In the genomic region with DNA sequence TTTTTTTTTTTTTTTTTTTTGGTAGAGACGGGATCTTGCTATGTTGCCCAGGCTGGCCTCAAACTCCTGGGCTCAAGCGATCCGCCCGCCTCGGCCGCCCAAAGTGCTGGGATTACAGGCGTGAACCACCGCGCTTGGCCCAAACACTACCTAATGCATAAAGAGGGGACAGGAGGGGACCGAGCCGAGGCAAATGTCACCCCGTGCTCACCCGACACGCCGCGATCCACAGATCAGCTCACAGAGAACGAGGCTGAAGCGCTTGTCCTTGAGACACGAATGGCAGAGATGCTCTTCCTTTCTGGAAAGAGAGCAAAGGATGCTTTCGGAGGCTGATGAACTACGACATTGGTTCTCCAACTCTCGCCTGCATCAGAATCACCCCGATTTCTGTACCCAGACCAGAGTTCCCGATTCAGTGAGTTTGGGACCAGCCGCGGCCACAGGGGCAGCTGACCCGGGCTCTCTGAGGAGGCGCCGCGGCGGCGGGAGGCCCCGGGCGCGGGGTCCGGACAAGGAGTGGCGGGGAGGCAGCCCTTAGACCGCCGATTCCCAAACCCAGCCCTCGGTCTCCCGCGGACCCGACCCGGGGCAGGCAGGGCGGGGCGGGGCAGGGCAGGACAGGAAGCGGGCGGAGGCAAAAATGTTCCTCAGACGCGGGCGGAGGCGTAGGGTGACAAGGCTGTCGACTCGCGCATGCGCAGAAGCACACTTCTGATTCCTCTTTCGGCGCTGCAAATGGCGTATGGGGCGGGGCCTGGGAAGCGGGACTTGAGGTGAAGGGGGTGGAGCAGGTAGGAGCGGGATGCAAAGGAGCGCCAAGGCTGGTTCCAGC, we compare ENCODE assay signal across 8 cellular contexts. TPM values are rescaled to one million over a fixed set of nuclear protein-coding genes. Genes with fewer than 3 reads are reported as not detected.
DNase-seq lines count a peak whose midpoint lies in the region; ATAC-seq and TF ChIP-seq lines count a peak whose summit lies in the region.

A gene (minus strand): TSS at position 700 of the 835 bp plus-strand sequence. CDS start 4,719 bp downstream, outside the sequence.

- H3K4me1 Mint-ChIP-seq in activated T-helper 2 cell treated with anti-CD3 and anti-CD28 coated beads, Interferon-gamma antibody, Interleukin-2, Interleukin-4, amounts not matched to agents 10 μg/mL and 5 μg/mL and 100 μg/mL, durations not matched to agents 14 hours and 24 hours and 36 hours (ENCODE audit: low read depth), result peaks cover 12% of the 10 kb centered on the region
- peaks cover 19% of the 10 kb centered on the region in 2 donors for H3K4me1 Mint-ChIP-seq in natural killer cell treated with Interleukin-12 subunit alpha and Interleukin-12 subunit beta and Interleukin-15 and Interleukin-18, amount 100 ng/mL, for 72 hours (ENCODE audit: low read depth in 2 of 2)

- H3K27ac ChIP-seq in DND-41 (ENCODE audit: low read length) (peak within 1 kb of the TSS; percentile 88), GM23248 (peak within 1 kb of the TSS; percentile 93), Karpas-422 (ENCODE audit: low read length) (peak within 1 kb of the TSS; percentile 62)

- H3K27me3 Mint-ChIP-seq in activated T-helper 2 cell treated with anti-CD3 and anti-CD28 coated beads, Interferon-gamma antibody, Interleukin-2, Interleukin-4, amounts not matched to agents 10 μg/mL and 5 μg/mL and 100 μg/mL, durations not matched to agents 14 hours and 24 hours and 36 hours (ENCODE audit: low read depth), result no peaks in the 10 kb centered on the region
- H3K27me3 Mint-ChIP-seq in natural killer cell treated with Interleukin-12 subunit alpha and Interleukin-12 subunit beta and Interleukin-15 and Interleukin-18, amount 100 ng/mL, for 72 hours, result no peaks in the 10 kb centered on the region

- intact Hi-C loops in activated T-helper 2 cell treated with anti-CD3 and anti-CD28 coated beads, Interferon-gamma antibody, Interleukin-2, Interleukin-4, amounts not matched to agents 10 μg/mL and 5 μg/mL and 100 μg/mL, durations not matched to agents 14 hours and 24 hours and 36 hours (cut with micrococcal nuclease), result loop anchor here (1.0 kb wide), 4 partner anchors 15 to 459 kb away; a partner anchor contains a TSS

- H3K9me3 Mint-ChIP-seq in activated T-helper 2 cell treated with anti-CD3 and anti-CD28 coated beads, Interferon-gamma antibody, Interleukin-2, Interleukin-4, amounts not matched to agents 10 μg/mL and 5 μg/mL and 100 μg/mL, durations not matched to agents 14 hours and 24 hours and 36 hours, result peaks cover 37% of the 10 kb centered on the region
- H3K9me3 Mint-ChIP-seq in natural killer cell treated with Interleukin-12 subunit alpha and Interleukin-12 subunit beta and Interleukin-15 and Interleukin-18, amount 100 ng/mL, for 72 hours, result no peaks in the 10 kb centered on the region

- peaks cover 18% of the 10 kb centered on the region for H3K36me3 Mint-ChIP-seq in activated T-helper 2 cell treated with anti-CD3 and anti-CD28 coated beads, Interferon-gamma antibody, Interleukin-2, Interleukin-4, amounts not matched to agents 10 μg/mL and 5 μg/mL and 100 μg/mL, durations not matched to agents 14 hours and 24 hours and 36 hours (ENCODE audit: low read depth)
- H3K36me3 Mint-ChIP-seq in natural killer cell treated with Interleukin-12 subunit alpha and Interleukin-12 subunit beta and Interleukin-15 and Interleukin-18, amount 100 ng/mL, for 72 hours, result peaks cover 8% of the 10 kb centered on the region

- H3K4me2 ChIP-seq in DND-41 (ENCODE audit: insufficient read depth, low read length) (peak within 1 kb of the TSS; percentile 69), GM23248 (ENCODE audit: unreplicated experiment) (peak within 1 kb of the TSS; percentile 84), Karpas-422 (ENCODE audit: low read depth, low read length, poor library complexity, severe bottlenecking) (peak within 1 kb of the TSS; percentile 80)

- peak within 1 kb of the TSS; percentile 87 for H3K9ac ChIP-seq in DND-41 (ENCODE audit: low read depth, low read length)
- peak within 1 kb of the TSS; percentile 94 for H3K9ac ChIP-seq in GM23248
- peak within 1 kb of the TSS; percentile 84 for H3K9ac ChIP-seq in Karpas-422 (ENCODE audit: low read length)

- H3K27me3 ChIP-seq in DND-41 (ENCODE audit: insufficient read depth, low read length, poor library complexity) (no peaks in the 10 kb centered on the region), GM23248 (replicated peaks; ENCODE audit: insufficient read depth) (no peaks in the 10 kb centered on the region), Karpas-422 (ENCODE audit: low read length) (no peaks in the 10 kb centered on the region)

- H3K79me2 ChIP-seq in DND-41 (ENCODE audit: insufficient read depth, low read length) (peaks cover 24% of the 10 kb centered on the region), GM23248 (ENCODE audit: insufficient read depth) (peaks cover 38% of the 10 kb centered on the region), Karpas-422 (ENCODE audit: low read length) (peaks cover 24% of the 10 kb centered on the region)

- peak; percentile 98 for DNase-seq in DND-41
- DNase-seq in GM23248, result peak; percentile 100
- DNase-seq in Karpas-422, result peak; percentile 100
- peak; percentile 97 for DNase-seq in RKO (ENCODE audit: low spot score)
- DNase-seq in activated T-helper 2 cell treated with anti-CD3 and anti-CD28 coated beads, Interferon-gamma antibody, Interleukin-2, Interleukin-4, amounts not matched to agents 10 μg/mL and 5 μg/mL and 100 μg/mL, durations not matched to agents 14 hours and 24 hours and 36 hours (ENCODE audit: low spot score), result peak; percentile 98
- DNase-seq in fibroblast of pulmonary artery (ENCODE audit: low read depth), result peak; percentile 98
- peak; percentile 99 for DNase-seq in natural killer cell treated with Interleukin-12 subunit alpha and Interleukin-12 subunit beta and Interleukin-15 and Interleukin-18, amount 100 ng/mL, for 72 hours (ENCODE audit: low spot score)
- DNase-seq in stimulated activated naive CD4-positive, alpha-beta T cell treated with Interleukin-2 at 50 U/mL for 16 hours (lab: John Stamatoyannopoulos, UW), result peak; percentile 99

- H2AFZ ChIP-seq in DND-41 (ENCODE audit: low read depth, low read length), result peak within 1 kb of the TSS; percentile 99
- peak within 1 kb of the TSS; percentile 85 for H2AFZ ChIP-seq in GM23248
- H2AFZ ChIP-seq in Karpas-422 (ENCODE audit: low read length), result peak within 1 kb of the TSS; percentile 95

- H3K36me3 ChIP-seq in DND-41 (ENCODE audit: insufficient read depth, low read length) (peaks cover 5% of the 10 kb centered on the region; the same call in 1 of the 2 replicates), GM23248 (ENCODE audit: low read depth) (peaks cover 8% of the 10 kb centered on the region), Karpas-422 (ENCODE audit: insufficient read depth, low read length) (peaks cover 9% of the 10 kb centered on the region; the same call in 1 of the 2 replicates)

- H3K4me3 Mint-ChIP-seq in activated T-helper 2 cell treated with anti-CD3 and anti-CD28 coated beads, Interferon-gamma antibody, Interleukin-2, Interleukin-4, amounts not matched to agents 10 μg/mL and 5 μg/mL and 100 μg/mL, durations not matched to agents 14 hours and 24 hours and 36 hours (ENCODE audit: low read depth), result peak within 1 kb of the TSS; percentile 79
- H3K4me3 Mint-ChIP-seq in natural killer cell treated with Interleukin-12 subunit alpha and Interleukin-12 subunit beta and Interleukin-15 and Interleukin-18, amount 100 ng/mL, for 72 hours, result peak within 1 kb of the TSS; percentile 91

- peak; percentile 88 for ATAC-seq in DND-41 (ENCODE audit: insufficient read depth, low read depth)
- ATAC-seq in natural killer cell treated with Interleukin-12 subunit alpha and Interleukin-12 subunit beta and Interleukin-15 and Interleukin-18, amount 100 ng/mL, for 72 hours, result peak; percentile 96 to 98

- no peaks in the 10 kb centered on the region for H3K9me3 ChIP-seq in DND-41 (ENCODE audit: insufficient read depth, low read length, severe bottlenecking)
- H3K9me3 ChIP-seq in GM23248 (ENCODE audit: low read depth), result no peaks in the 10 kb centered on the region
- H3K9me3 ChIP-seq in Karpas-422 (ENCODE audit: low read length), result peaks cover 7% of the 10 kb centered on the region

- H3K9me2 ChIP-seq in GM23248 (ENCODE audit: insufficient read depth) (no peaks in the 10 kb centered on the region), Karpas-422 (replicated peaks; ENCODE audit: insufficient read depth, low read length) (no peaks in the 10 kb centered on the region)

- H3K4me3 ChIP-seq in DND-41 (ENCODE audit: low read depth in 1 of 2, low read length in 2 of 2) (peak within 1 kb of the TSS; percentile 86 to 94), GM23248 (peak within 1 kb of the TSS; percentile 90), Karpas-422 (ENCODE audit: low read length) (peak within 1 kb of the TSS; percentile 89), fibroblast of pulmonary artery (replicated peaks; ENCODE audit: low read depth, low read length) (peak within 1 kb of the TSS; percentile 77)

- no peaks in the 10 kb centered on the region for H4K20me1 ChIP-seq in DND-41 (ENCODE audit: insufficient read depth, low read length)
- H4K20me1 ChIP-seq in GM23248 (ENCODE audit: insufficient read depth), result no peaks in the 10 kb centered on the region
- H4K20me1 ChIP-seq in Karpas-422 (ENCODE audit: insufficient read depth, low read depth, low read length), result no peaks in the 10 kb centered on the region

- in situ Hi-C loops in GM23248 (cut with MboI), result loop anchor here (25.0 kb wide), 1 partner anchor 478 kb away; no protein-coding TSS in a partner anchor

- TF ChIP-seq CTCF in DND-41 (IDR thresholded peaks at IDR 0.05; ENCODE audit: borderline replicate concordance, extremely low read depth, low read length, poor library complexity, severe bottlenecking) (no peak), fibroblast of pulmonary artery (IDR thresholded peaks at IDR 0.05; ENCODE audit: low read length, missing control alignments) (no peak)

- peak within 1 kb of the TSS; percentile 89 for H3K27ac Mint-ChIP-seq in activated T-helper 2 cell treated with anti-CD3 and anti-CD28 coated beads, Interferon-gamma antibody, Interleukin-2, Interleukin-4, amounts not matched to agents 10 μg/mL and 5 μg/mL and 100 μg/mL, durations not matched to agents 14 hours and 24 hours and 36 hours
- peak within 1 kb of the TSS; percentile 91 to 97 for H3K27ac Mint-ChIP-seq in natural killer cell treated with Interleukin-12 subunit alpha and Interleukin-12 subunit beta and Interleukin-15 and Interleukin-18, amount 100 ng/mL, for 72 hours

- peaks cover 42% of the 10 kb centered on the region for H3K4me1 ChIP-seq in DND-41 (ENCODE audit: insufficient read depth, low read length)
- peaks cover 20% of the 10 kb centered on the region for H3K4me1 ChIP-seq in GM23248 (ENCODE audit: insufficient read depth)
- H3K4me1 ChIP-seq in Karpas-422 (ENCODE audit: low read length), result peaks cover 9% of the 10 kb centered on the region

- H3F3A ChIP-seq in GM23248 (ENCODE audit: insufficient read depth), result peaks cover 20% of the 10 kb centered on the region

- WGBS in GM23248 (ENCODE audit: low coverage in 1 of 2, low lambda C conversion rate in 2 of 2, missing lambda C conversion rate in 2 of 2), 2 experiments, result 1% methylated on average over 48 to 63 of the region's 63 CpGs

RNA-seq across cellular contexts. Expression of the gene that starts here (rescaled TPM):
- total RNA-seq in GM23248 (2014; rRNA removed; shearing (Covaris generic)), result 3.9 and 12.4 TPM in 2 replicates
- polyA plus RNA-seq in GM23248 (2016; fragmentation: Nextera tagmentation; extraction: Ambion mirVana), result 3.2 and 3.7 TPM in 2 replicates
- total RNA-seq in Karpas-422 (2014; rRNA removed; shearing (Covaris generic); ENCODE audit: low replicate concordance), result 6.9 and 14.4 TPM in 2 replicates
- total RNA-seq in activated T-helper 2 cell treated with anti-CD3 and anti-CD28 coated beads, Interferon-gamma antibody, Interleukin-2, Interleukin-4, amounts not matched to agents 10 μg/mL and 5 μg/mL and 100 μg/mL, durations not matched to agents 14 hours and 24 hours and 36 hours, result 4.4 and 5.2 TPM in 2 replicates
- total RNA-seq in natural killer cell treated with Interleukin-12 subunit alpha and Interleukin-12 subunit beta and Interleukin-15 and Interleukin-18, amount 100 ng/mL, for 72 hours, result 1 to 10 TPM; 4.5 to 6.7 TPM

Comparison
In these comparisons a context has a peak if more than half of its experiments do, and no peak if none do; other contexts are left out.
1. Peak in every context shown above with its lines: DNase-seq, ATAC-seq, H3K4me3 ChIP-seq and H3K27ac ChIP-seq.